15 cellular contexts compared by ENCODE assay signal in genomic region chr12:64120568-64120967, GRCh38.
"Had no signal": no experiment of that assay in that cellular context is flagged by ENCODE, and none has a peak within 500 bp of the region (broad histone marks: within the 10 kb centered on the region; RNA-seq: fewer than 3 reads in every experiment).

No MANE protein-coding gene starts in this region.

- H3K36me3 ChIP-seq: cardiac muscle cell had no signal

- H3K4me3 ChIP-seq: ascending aorta, cardiac muscle cell, gastroesophageal sphincter had no signal

- DNase-seq: activated CD4-positive, alpha-beta T cell treated with anti-CD3 and anti-CD28 coated beads for 36 hours; activated CD8-positive, alpha-beta memory T cell treated with anti-CD3 and anti-CD28 coated beads, Interleukin-2, amount 50 U/mL, for 4 hours; activated CD8-positive, alpha-beta T cell treated with anti-CD3 and anti-CD28 coated beads for 36 hours; activated gamma-delta T cell treated with Interleukin-2 at 50 U/mL for 16 hours; activated naive CD8-positive, alpha-beta T cell treated with anti-CD3 and anti-CD28 coated beads, Interleukin-2, amount 10 ng/mL, durations not matched to agents 7 days and 5 days; activated T-cell treated with anti-CD3 and anti-CD28 coated beads, Interleukin-2, amount 50 U/mL, for 72 hours; effector CD4-positive, alpha-beta T cell; kidney; left ventricle myocardium superior; stimulated activated CD4-positive, alpha-beta T cell treated with anti-CD3 and anti-CD28 coated beads, Interleukin-4, amount 100 ng/mL, for 24 hours; T1000 had no signal

- H3K27ac ChIP-seq: ascending aorta, cardiac muscle cell, gastroesophageal sphincter, VCaP had no signal

- ATAC-seq: activated CD4-positive, alpha-beta T cell treated with anti-CD3 and anti-CD28 coated beads for 36 hours; activated CD8-positive, alpha-beta T cell treated with anti-CD3 and anti-CD28 coated beads for 36 hours; activated T-cell treated with anti-CD3 and anti-CD28 coated beads, Interleukin-2, amount 50 U/mL, for 72 hours; gastroesophageal sphincter; left ventricle myocardium superior had no signal

- H3K4me1 ChIP-seq: ascending aorta, gastroesophageal sphincter had no signal

- H3K27me3 ChIP-seq: ascending aorta, cardiac muscle cell, gastroesophageal sphincter had no signal
